Comparison of ENCODE assay signal across 11 cellular contexts in the genomic region with DNA sequence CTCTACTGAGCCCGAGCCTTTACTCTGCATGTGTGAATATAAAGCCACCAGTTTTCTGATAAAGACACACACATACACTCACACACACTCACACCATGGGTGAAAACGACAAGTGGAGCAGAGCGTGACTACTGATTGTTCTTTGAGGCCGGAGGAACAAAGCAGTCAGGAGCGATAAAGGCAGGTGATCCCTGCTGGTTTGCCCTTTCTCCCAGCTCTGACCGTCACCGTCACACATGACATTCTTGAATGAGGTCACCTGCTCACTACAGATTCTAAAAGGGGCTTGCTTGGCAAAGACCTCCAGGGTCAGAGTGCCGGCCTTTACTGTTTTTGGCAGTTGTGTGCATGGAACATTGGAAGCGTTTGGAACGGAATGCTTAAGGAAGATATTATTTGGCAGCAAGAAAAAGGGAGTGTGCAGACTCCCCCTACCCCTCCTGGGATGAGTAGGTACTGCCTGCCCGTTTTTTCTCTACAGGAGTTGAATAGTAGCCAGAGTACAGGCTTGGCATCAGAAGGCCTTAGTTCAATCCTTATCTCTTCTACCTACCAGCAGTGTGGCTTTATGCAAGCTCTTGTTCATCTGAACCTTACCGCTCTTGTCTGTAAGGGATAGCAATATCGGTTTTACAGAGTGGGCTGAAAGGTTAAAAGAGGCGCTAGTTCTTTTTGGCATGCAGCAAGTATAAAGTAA.
DNase-seq lines count a peak whose midpoint lies in the region; ATAC-seq, FAIRE-seq and TF ChIP-seq lines count a peak whose summit lies in the region.
"Had no signal": no experiment of that assay in that cellular context is flagged by ENCODE, and none has a peak within 500 bp of the region (broad histone marks: within the 10 kb centered on the region; RNA-seq: fewer than 3 reads in every experiment).

No MANE protein-coding gene starts in this region.

- H3K9ac ChIP-seq in HepG2 (ENCODE audit: insufficient read depth, low read depth, low read length), result no peak overlapping the region

- H3K4me1 ChIP-seq in right lobe of liver (peaks cover 0 to 16% (median 0%) of the 10 kb centered on the region in 4 donors), HepG2 (ENCODE audit: insufficient read depth, low read length) (no peaks in the 10 kb centered on the region), esophagus (ENCODE audit: control insufficient read depth in 2 of 2, insufficient read depth in 2 of 2, low read length in 1 of 2) (peaks cover 6 to 7% of the 10 kb centered on the region in 2 donors), vagina (peaks cover 97% of the 10 kb centered on the region), BE2C (no peaks in the 10 kb centered on the region)

- no peak overlapping the region for H3K4me3 ChIP-seq in right lobe of liver
- no peak overlapping the region for H3K4me3 ChIP-seq in HepG2 (replicated peaks in 1 of 3; ENCODE audit: insufficient read depth in 1 of 3, low read depth in 2 of 3, low read length in 3 of 3)
- H3K4me3 ChIP-seq in esophagus (ENCODE audit: low read depth in 1 of 2, low read length in 2 of 2), result no peak overlapping the region
- no peak overlapping the region for H3K4me3 ChIP-seq in vagina
- H3K4me3 ChIP-seq in BE2C (ENCODE audit: low read depth, low read length), result no peak overlapping the region

- no peak for TF ChIP-seq RAD21 in HepG2 (CRISPR knock-in tag; IDR thresholded peaks at IDR 0.05)

- 58% methylated on average over 10 of the region's 14 CpGs for WGBS in right lobe of liver (ENCODE audit: insufficient coverage, low coverage, low lambda C conversion rate, missing lambda C conversion rate)
- WGBS in HepG2 (ENCODE audit: low lambda C conversion rate), result 57% methylated on average over 13 of the region's 14 CpGs
- 61 to 77% methylated on average over 14 of the region's 14 CpGs for WGBS in esophagus, 2 donors

- H3K4me3 Mint-ChIP-seq in nephron, result peak overlapping the region in 1 of 3 experiments; percentile 18

- TF ChIP-seq POLR2A in right lobe of liver (IDR thresholded peaks at IDR 0.05), result no peak
- TF ChIP-seq POLR2A in HepG2 (IDR thresholded peaks at IDR 0.05; ENCODE audit: insufficient read depth in 1 of 2, low read depth in 2 of 2, low read length in 2 of 2), result no peak
- no peak for TF ChIP-seq POLR2A in vagina (IDR thresholded peaks at IDR 0.05)

- no TSS peak for BruUV-seq in HepG2 (replicated peaks; lab: Mats Ljungman, UMichigan)

- TF ChIP-seq CTCF in right lobe of liver (IDR thresholded peaks at IDR 0.05) (no peak), HepG2 (CRISPR knock-in tag; IDR thresholded peaks at IDR 0.05) (no peak), nephron (IDR thresholded peaks at IDR 0.05; ENCODE audit: unreplicated experiment in 3 of 3) (no peak), vagina (IDR thresholded peaks at IDR 0.05) (no peak), BE2C (IDR thresholded peaks at IDR 0.05; ENCODE audit: low read depth, low read length) (no peak)

- peak overlapping the region; percentile 79 to 94 (median 84) for H3K27ac Mint-ChIP-seq in nephron

- in situ Hi-C loops in HepG2 (cut with HindIII; ENCODE audit: extremely low pct_ligation_motif_present, low pct_unique_long_range_greater_than_20kb), result no loop called here

- no peaks in the 10 kb centered on the region for H4K20me1 ChIP-seq in HepG2 (ENCODE audit: insufficient read depth, low read length)

- TF ChIP-seq EP300 in HepG2 (IDR thresholded peaks at IDR 0.05; ENCODE audit: low read depth in 2 of 2, low read length in 2 of 2), result no peak
- TF ChIP-seq EP300 in HepG2 (CRISPR knock-in tag; IDR thresholded peaks at IDR 0.05; ENCODE audit: borderline replicate concordance), result no peak

- CTCF ChIA-PET in HepG2 (lab: Yijun Ruan, JAX; ENCODE audit: low intra/inter-chr PET ratio, low total read pairs), result no interaction called here

- peaks cover 45% of the 10 kb centered on the region for H3K36me3 Mint-ChIP-seq in nephron (ENCODE audit: low read depth)

- no peaks in the 10 kb centered on the region for H3K27me3 Mint-ChIP-seq in nephron (ENCODE audit: low read depth)

- POLR2A ChIA-PET in HepG2 (lab: Yijun Ruan, JAX), result no interaction called here

- H3K27me3 ChIP-seq in right lobe of liver, result no peaks in the 10 kb centered on the region
- H3K27me3 ChIP-seq in HepG2 (ENCODE audit: control insufficient read depth in 1 of 2, insufficient read depth in 2 of 2, low read length in 2 of 2), result no peaks in the 10 kb centered on the region
- H3K27me3 ChIP-seq in esophagus (ENCODE audit: control insufficient read depth in 1 of 2, insufficient read depth in 2 of 2, low read length in 2 of 2), result no peaks in the 10 kb centered on the region
- no peaks in the 10 kb centered on the region for H3K27me3 ChIP-seq in vagina
- H3K27me3 ChIP-seq in BE2C, result no peaks in the 10 kb centered on the region

- no peak for FAIRE-seq in HepG2 (lab: Jason Lieb, UNC)
- FAIRE-seq: endothelial cell of umbilical vein had no signal

- peaks cover 83% of the 10 kb centered on the region for H3K4me1 Mint-ChIP-seq in nephron

- H3K36me3 ChIP-seq in right lobe of liver (no peaks in the 10 kb centered on the region), HepG2 (replicated peaks in 1 of 2; ENCODE audit: control insufficient read depth in 1 of 2, insufficient read depth in 2 of 2, low read length in 2 of 2) (no peaks in the 10 kb centered on the region), esophagus (ENCODE audit: control insufficient read depth in 2 of 2, insufficient read depth in 2 of 2, low read length in 1 of 2) (no peaks in the 10 kb centered on the region), vagina (no peaks in the 10 kb centered on the region), BE2C (no peaks in the 10 kb centered on the region)

- H3K27ac ChIP-seq in right lobe of liver (no peak overlapping the region), HepG2 (ENCODE audit: extremely low read length, insufficient read depth, low read length) (no peak overlapping the region), esophagus (ENCODE audit: low read depth in 2 of 2, low read length in 1 of 2) (peak overlapping the region; percentile 10 to 34), vagina (peak overlapping the region; percentile 70)

- intact Hi-C loops in right lobe of liver (cut with DNase I), result no loop called here
- intact Hi-C loops in HepG2 (cut with micrococcal nuclease; ENCODE audit: unreplicated experiment), result no loop called here
- intact Hi-C loops in vagina (cut with DNase I), result no loop called here

- no peak for DNase-seq in right lobe of liver
- DNase-seq in HepG2 (ENCODE audit: low spot score), result no peak
- no peak for DNase-seq in vagina (ENCODE audit: extremely low spot score in 2 of 2)
- no peak for DNase-seq in BE2C
- no peak for DNase-seq in stimulated activated CD4-positive, alpha-beta T cell treated with anti-CD3 and anti-CD28 coated beads, Interleukin-1b, Interleukin-23, amount 100 ng/mL, for 48 hours
- no peak for DNase-seq in EL
- DNase-seq: activated CD4-positive, CD25-positive, alpha-beta regulatory T cell; Calu3 had no signal

- H3K79me2 ChIP-seq in HepG2 (ENCODE audit: insufficient read depth, low read length), result no peaks in the 10 kb centered on the region

- ATAC-seq in right lobe of liver (peak in 3 of 4 donors; percentile 52 to 66 (median 62)), HepG2 (no peak)

- H3K4me2 ChIP-seq in HepG2 (ENCODE audit: low read depth, low read length), result no peak overlapping the region

- no peak overlapping the region for H2AFZ ChIP-seq in HepG2 (ENCODE audit: low read length)

- H3K9me3 Mint-ChIP-seq in nephron, result no peaks in the 10 kb centered on the region

- no peaks in the 10 kb centered on the region for H3K9me3 ChIP-seq in right lobe of liver
- no peaks in the 10 kb centered on the region for H3K9me3 ChIP-seq in HepG2 (ENCODE audit: low read length)
- no peaks in the 10 kb centered on the region for H3K9me3 ChIP-seq in esophagus (ENCODE audit: control insufficient read depth in 2 of 2, insufficient read depth in 1 of 2, low read depth in 1 of 2, low read length in 1 of 2)
- no peaks in the 10 kb centered on the region for H3K9me3 ChIP-seq in vagina
- H3K9me3 ChIP-seq in BE2C, result no peaks in the 10 kb centered on the region

TF ChIP-seq in HepG2, 621 proteins besides CTCF, POLR2A, EP300 and RAD21 (continues in another document):
- TF ChIP-seq ZNF253 (CRISPR knock-in tag; IDR thresholded peaks at IDR 0.05; ENCODE audit: borderline replicate concordance) (no peak), RFXAP (CRISPR knock-in tag; IDR thresholded peaks at IDR 0.05; ENCODE audit: borderline replicate concordance) (no peak), ZFP36L1 (CRISPR knock-in tag; IDR thresholded peaks at IDR 0.05) (no peak), ZNF24 (IDR thresholded peaks at IDR 0.05) (no peak)
- TF ChIP-seq, protein P1, sequence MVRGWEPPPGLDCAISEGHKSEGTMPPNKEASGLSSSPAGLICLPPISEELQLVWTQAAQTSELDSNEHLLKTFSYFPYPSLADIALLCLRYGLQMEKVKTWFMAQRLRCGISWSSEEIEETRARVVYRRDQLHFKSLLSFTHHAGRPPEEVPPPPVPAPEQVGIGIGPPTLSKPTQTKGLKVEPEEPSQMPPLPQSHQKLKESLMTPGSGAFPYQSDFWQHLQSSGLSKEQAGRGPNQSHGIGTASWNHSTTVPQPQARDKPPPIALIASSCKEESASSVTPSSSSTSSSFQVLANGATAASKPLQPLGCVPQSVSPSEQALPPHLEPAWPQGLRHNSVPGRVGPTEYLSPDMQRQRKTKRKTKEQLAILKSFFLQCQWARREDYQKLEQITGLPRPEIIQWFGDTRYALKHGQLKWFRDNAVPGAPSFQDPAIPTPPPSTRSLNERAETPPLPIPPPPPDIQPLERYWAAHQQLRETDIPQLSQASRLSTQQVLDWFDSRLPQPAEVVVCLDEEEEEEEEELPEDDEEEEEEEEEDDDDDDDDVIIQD (CRISPR knock-in tag; IDR thresholded peaks at IDR 0.05; ENCODE audit: low read depth), result no peak
- TF ChIP-seq, protein P2, sequence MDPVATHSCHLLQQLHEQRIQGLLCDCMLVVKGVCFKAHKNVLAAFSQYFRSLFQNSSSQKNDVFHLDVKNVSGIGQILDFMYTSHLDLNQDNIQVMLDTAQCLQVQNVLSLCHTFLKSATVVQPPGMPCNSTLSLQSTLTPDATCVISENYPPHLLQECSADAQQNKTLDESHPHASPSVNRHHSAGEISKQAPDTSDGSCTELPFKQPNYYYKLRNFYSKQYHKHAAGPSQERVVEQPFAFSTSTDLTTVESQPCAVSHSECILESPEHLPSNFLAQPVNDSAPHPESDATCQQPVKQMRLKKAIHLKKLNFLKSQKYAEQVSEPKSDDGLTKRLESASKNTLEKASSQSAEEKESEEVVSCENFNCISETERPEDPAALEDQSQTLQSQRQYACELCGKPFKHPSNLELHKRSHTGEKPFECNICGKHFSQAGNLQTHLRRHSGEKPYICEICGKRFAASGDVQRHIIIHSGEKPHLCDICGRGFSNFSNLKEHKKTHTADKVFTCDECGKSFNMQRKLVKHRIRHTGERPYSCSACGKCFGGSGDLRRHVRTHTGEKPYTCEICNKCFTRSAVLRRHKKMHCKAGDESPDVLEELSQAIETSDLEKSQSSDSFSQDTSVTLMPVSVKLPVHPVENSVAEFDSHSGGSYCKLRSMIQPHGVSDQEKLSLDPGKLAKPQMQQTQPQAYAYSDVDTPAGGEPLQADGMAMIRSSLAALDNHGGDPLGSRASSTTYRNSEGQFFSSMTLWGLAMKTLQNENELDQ (CRISPR knock-in tag; IDR thresholded peaks at IDR 0.05; ENCODE audit: borderline replicate concordance), result no peak

Comparison
In these comparisons a context has a peak if more than half of its experiments do, and no peak if none do; other contexts are left out.
1. H3K27ac ChIP-seq: peak in esophagus (2 of 2) and vagina (single experiment); none in right lobe of liver (0 of 3) and HepG2 (single experiment).